Comparison of ENCODE assay signal across 1 cellular context in the genomic region with DNA sequence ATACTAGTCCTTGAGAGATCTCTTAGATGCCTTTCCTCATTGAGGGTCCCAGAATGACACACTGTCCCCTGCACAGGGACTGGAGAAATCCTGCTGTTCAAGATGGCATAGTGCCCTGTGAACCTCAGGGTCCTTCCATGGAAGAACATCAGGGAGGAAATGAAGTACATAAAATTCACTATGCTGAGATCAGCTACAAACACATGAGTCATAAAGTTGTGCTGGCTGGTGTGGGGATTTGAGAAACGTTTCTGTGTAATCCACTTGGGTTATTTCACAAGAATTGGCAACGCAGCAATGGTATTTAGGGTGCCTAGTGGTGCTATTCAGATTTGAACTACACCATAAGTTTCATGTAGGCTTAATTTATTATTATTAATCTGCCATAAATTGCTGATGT.
TF ChIP-seq lines count a peak whose summit lies in the region.

No MANE protein-coding gene starts in this region.

TF ChIP-seq in WTC11, 78 proteins besides CTCF, POLR2A, EP300 and RAD21 (continued from another document):
- no peak for TF ChIP-seq ZNF317 (CRISPR knock-in tag; IDR thresholded peaks at IDR 0.05; ENCODE audit: borderline replicate concordance, low read depth)
- TF ChIP-seq ELF4 (CRISPR knock-in tag; IDR thresholded peaks at IDR 0.05; ENCODE audit: low read depth): no peak
- TF ChIP-seq NR3C1 (CRISPR knock-in tag; conservative IDR thresholded peaks at IDR 0.05; ENCODE audit: low read depth): no peak
- TF ChIP-seq, protein P1, sequence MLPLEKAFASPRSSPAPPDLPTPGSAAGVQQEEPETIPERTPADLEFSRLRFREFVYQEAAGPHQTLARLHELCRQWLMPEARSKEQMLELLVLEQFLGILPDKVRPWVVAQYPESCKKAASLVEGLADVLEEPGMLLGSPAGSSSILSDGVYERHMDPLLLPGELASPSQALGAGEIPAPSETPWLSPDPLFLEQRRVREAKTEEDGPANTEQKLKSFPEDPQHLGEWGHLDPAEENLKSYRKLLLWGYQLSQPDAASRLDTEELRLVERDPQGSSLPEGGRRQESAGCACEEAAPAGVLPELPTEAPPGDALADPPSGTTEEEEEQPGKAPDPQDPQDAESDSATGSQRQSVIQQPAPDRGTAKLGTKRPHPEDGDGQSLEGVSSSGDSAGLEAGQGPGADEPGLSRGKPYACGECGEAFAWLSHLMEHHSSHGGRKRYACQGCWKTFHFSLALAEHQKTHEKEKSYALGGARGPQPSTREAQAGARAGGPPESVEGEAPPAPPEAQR (CRISPR knock-in tag; IDR thresholded peaks at IDR 0.05): no peak
- TF ChIP-seq, protein P2, sequence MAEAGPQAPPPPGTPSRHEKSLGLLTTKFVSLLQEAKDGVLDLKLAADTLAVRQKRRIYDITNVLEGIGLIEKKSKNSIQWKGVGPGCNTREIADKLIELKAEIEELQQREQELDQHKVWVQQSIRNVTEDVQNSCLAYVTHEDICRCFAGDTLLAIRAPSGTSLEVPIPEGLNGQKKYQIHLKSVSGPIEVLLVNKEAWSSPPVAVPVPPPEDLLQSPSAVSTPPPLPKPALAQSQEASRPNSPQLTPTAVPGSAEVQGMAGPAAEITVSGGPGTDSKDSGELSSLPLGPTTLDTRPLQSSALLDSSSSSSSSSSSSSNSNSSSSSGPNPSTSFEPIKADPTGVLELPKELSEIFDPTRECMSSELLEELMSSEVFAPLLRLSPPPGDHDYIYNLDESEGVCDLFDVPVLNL (CRISPR knock-in tag; IDR thresholded peaks at IDR 0.05; ENCODE audit: borderline replicate concordance, low read depth): no peak
